In the genomic region with DNA sequence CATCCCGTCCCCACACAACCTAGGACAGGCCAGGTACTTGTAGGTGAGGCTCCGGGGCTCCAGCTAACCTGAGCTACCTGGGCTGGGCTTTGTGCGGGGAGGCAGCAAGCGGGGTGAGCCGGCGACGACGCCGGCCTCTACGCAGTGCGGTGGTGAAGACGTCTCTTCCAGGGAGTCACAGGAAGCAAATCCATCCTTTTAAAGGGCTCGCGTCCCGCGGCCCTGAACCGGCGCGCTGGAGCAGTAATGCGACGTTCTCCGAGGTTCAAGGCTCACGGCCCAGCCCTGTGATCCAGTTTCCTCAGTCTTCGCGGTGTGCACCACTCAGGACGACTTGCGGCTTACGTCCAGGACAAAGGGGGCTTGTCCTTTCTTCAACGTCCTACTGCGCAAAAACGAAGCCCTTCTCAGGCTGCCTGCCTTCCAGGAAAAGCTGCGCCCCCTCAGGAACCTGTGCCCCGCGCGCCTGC, we compare ENCODE assay signal across 8 cellular contexts. TPM values are rescaled to one million over a fixed set of nuclear protein-coding genes. Genes with fewer than 3 reads are reported as not detected.
A peak's percentile ranks its signal among the peaks of the same experiment; 100 is the strongest.
DNase-seq lines count a peak whose midpoint lies in the region; ATAC-seq, FAIRE-seq and TF ChIP-seq lines count a peak whose summit lies in the region.

No MANE protein-coding gene starts in this region.

- H3K27me3 ChIP-seq in heart left ventricle (no peaks in the 10 kb centered on the region), parathyroid adenoma (ENCODE audit: control insufficient read depth, insufficient read depth, low read length) (no peaks in the 10 kb centered on the region)

- ATAC-seq in GM18508 (IDR thresholded peaks at IDR 0.05; ENCODE audit: insufficient read depth, unreplicated experiment) (peak; percentile 16), HG03103 (IDR thresholded peaks at IDR 0.05; ENCODE audit: low read depth, unreplicated experiment) (peak; percentile 1), heart left ventricle (peak; percentile 48 to 82 (median 58))

- H3K4me1 Mint-ChIP-seq in activated naive CD8-positive, alpha-beta T cell treated with anti-CD3 and anti-CD28 coated beads for 36 hours = peaks cover 34% of the 10 kb centered on the region

- H3K9me3 ChIP-seq in heart left ventricle = no peaks in the 10 kb centered on the region
- no peaks in the 10 kb centered on the region for H3K9me3 ChIP-seq in parathyroid adenoma (ENCODE audit: control insufficient read depth, low read length)

- intact Hi-C loops in heart left ventricle (cut with DNase I) = loop anchor here in 6 of 10 donors (5.0 to 10.0 kb wide), 7 partner anchors 147 to 283 kb away; partner anchors contain the start of gene NXNL2 (in 1 of the 6)

- TF ChIP-seq POLR2A in heart left ventricle (IDR thresholded peaks at IDR 0.05) = no peak

- no peaks in the 10 kb centered on the region for H3K9me3 Mint-ChIP-seq in activated naive CD8-positive, alpha-beta T cell treated with anti-CD3 and anti-CD28 coated beads for 36 hours

- WGBS in heart left ventricle, 4 donors = 1 to 2% (median 1%) methylated on average over 9 to 35 of the region's 35 CpGs

- DNase-seq in AG08395 (ENCODE audit: low spot score) = peak; percentile 50
- peak; percentile 26 for DNase-seq in RCC 7860 (ENCODE audit: low spot score)
- peak; percentile 32 for DNase-seq in activated naive CD8-positive, alpha-beta T cell treated with anti-CD3 and anti-CD28 coated beads for 36 hours
- DNase-seq in heart left ventricle = peak in 4 of 5 donors; percentile 40 to 71 (median 52)
- DNase-seq in NCI-H187 treated with DMSO at 0.1 percent for 48 hours (lab: John Stamatoyannopoulos, UW) = no peak

- no peak for FAIRE-seq in RCC 7860 (lab: Jason Lieb, UNC)

- H3K4me2 ChIP-seq in parathyroid adenoma (ENCODE audit: low read length) = peak overlapping the region; percentile 71

- peak overlapping the region; percentile 78 to 95 (median 90) for H3K27ac ChIP-seq in heart left ventricle
- H3K27ac ChIP-seq in parathyroid adenoma = peak overlapping the region; percentile 91

- peaks cover 12% of the 10 kb centered on the region for H3K36me3 Mint-ChIP-seq in activated naive CD8-positive, alpha-beta T cell treated with anti-CD3 and anti-CD28 coated beads for 36 hours

- peak overlapping the region; percentile 90 for H2AFZ ChIP-seq in parathyroid adenoma

- H3K9ac ChIP-seq in parathyroid adenoma = peak overlapping the region; percentile 4

- H3K27ac Mint-ChIP-seq in activated naive CD8-positive, alpha-beta T cell treated with anti-CD3 and anti-CD28 coated beads for 36 hours = peak overlapping the region; percentile 81

- TF ChIP-seq CTCF in heart left ventricle (IDR thresholded peaks at IDR 0.05) (no peak), parathyroid adenoma (IDR thresholded peaks at IDR 0.05) (no peak)

- H3K36me3 ChIP-seq in heart left ventricle = no peaks in the 10 kb centered on the region
- no peaks in the 10 kb centered on the region for H3K36me3 ChIP-seq in parathyroid adenoma (ENCODE audit: control insufficient read depth, insufficient read depth, low read length)

- H3K79me2 ChIP-seq in parathyroid adenoma = peaks cover 5% of the 10 kb centered on the region

- H3K4me3 ChIP-seq in heart left ventricle (peak overlapping the region; percentile 53 to 99 (median 92)), parathyroid adenoma (ENCODE audit: low read depth, low read length) (peak overlapping the region; percentile 91)

- H3K4me1 ChIP-seq in heart left ventricle = peaks cover 0 to 47% (median 23%) of the 10 kb centered on the region in 12 donors
- no peaks in the 10 kb centered on the region for H3K4me1 ChIP-seq in parathyroid adenoma

- H3K27me3 Mint-ChIP-seq in activated naive CD8-positive, alpha-beta T cell treated with anti-CD3 and anti-CD28 coated beads for 36 hours = no peaks in the 10 kb centered on the region

- peak overlapping the region; percentile 82 for H3K4me3 Mint-ChIP-seq in activated naive CD8-positive, alpha-beta T cell treated with anti-CD3 and anti-CD28 coated beads for 36 hours

RNA-seq across cellular contexts. Expression of gene SPIN1, which starts 0.5 kb away (rescaled TPM):
- total RNA-seq in activated naive CD8-positive, alpha-beta T cell treated with anti-CD3 and anti-CD28 coated beads for 36 hours = 10 to 100 TPM; 37.7 to 39.0 TPM
- 10 to 100 TPM; 32.8 to 61.2 (median 44.5) TPM for total RNA-seq in heart left ventricle
- polyA plus RNA-seq in heart left ventricle = 10 to 100 TPM; 17.8 to 31.1 TPM

Comparison
In these comparisons a context has a peak if more than half of its experiments do, and no peak if none do; other contexts are left out.
1. ATAC-seq: peak in every context shown above with its lines; median percentile 58 in heart left ventricle; 16 in GM18508; 1 in HG03103.